In the genomic region with DNA sequence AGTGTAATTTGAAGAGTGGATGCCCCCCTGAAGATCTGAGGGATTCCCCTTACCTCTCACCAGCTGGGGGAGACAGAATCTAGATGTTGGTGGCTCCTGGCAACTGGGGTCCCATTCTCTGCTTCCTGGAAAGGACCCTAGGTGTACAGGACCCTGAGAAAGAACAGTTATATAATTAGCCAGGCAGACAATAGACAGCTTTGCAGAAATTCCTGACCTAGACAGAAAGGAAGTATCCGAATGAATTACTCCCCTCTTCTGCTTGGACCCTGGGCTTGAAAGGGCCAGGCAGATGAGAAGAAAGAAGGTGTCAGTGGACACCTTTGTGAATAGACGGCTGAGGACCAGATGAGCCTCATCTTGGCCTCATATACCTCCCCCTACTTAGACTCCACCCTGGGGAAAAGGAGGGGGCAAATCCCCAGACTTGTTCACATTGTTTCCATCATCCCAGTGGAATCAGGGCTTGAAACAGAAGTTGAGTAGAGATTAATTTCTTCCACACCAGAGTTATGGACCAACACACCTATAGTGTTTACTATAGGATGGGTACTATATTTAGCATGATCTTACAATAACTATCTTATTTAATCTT, we compare ENCODE assay signal across 18 cellular contexts. TPM values are rescaled to one million over a fixed set of nuclear protein-coding genes. Genes with fewer than 3 reads are reported as not detected.
DNase-seq lines count a peak whose midpoint lies in the region; ATAC-seq and TF ChIP-seq lines count a peak whose summit lies in the region.
"Had no signal": no experiment of that assay in that cellular context is flagged by ENCODE, and none has a peak within 500 bp of the region (broad histone marks: within the 10 kb centered on the region; RNA-seq: fewer than 3 reads in every experiment).

No MANE protein-coding gene starts in this region.

- H3K27ac ChIP-seq in HEK293 (ENCODE audit: extremely low read depth, low read depth, low read length) (no peak overlapping the region), WERI-Rb-1 (no peak overlapping the region), sigmoid colon (no peak overlapping the region)
- H3K27ac ChIP-seq in CD4-positive, alpha-beta memory T cell (ENCODE audit: low read depth, low read length) = no peak overlapping the region

- H3K4me1 ChIP-seq in HEK293 (ENCODE audit: control insufficient read depth, insufficient read depth, low read length) = no peaks in the 10 kb centered on the region; the same call in 1 of the 2 replicates
- peaks cover 0 to 14% (median 9%) of the 10 kb centered on the region in 4 donors for H3K4me1 ChIP-seq in sigmoid colon
- H3K4me1 ChIP-seq in CD4-positive, alpha-beta memory T cell (ENCODE audit: insufficient read depth, low read length) = peaks cover 11% of the 10 kb centered on the region
- H3K4me1 ChIP-seq: BE2C had no signal

- ATAC-seq in omental fat pad (ENCODE audit: low FRiP score) = no peak
- ATAC-seq: HepG2 had no signal

- peaks cover 0 to 3% (median 0%) of the 10 kb centered on the region in 8 donors for H3K9me3 Mint-ChIP-seq in CD4-positive, alpha-beta memory T cell
- H3K9me3 Mint-ChIP-seq: H9 had no signal

- H3K9me3 ChIP-seq in HEK293 (ENCODE audit: control insufficient read depth, insufficient read depth, low read depth, low read length) (no peaks in the 10 kb centered on the region), WERI-Rb-1 (ENCODE audit: severe bottlenecking) (no peaks in the 10 kb centered on the region), sigmoid colon (no peaks in the 10 kb centered on the region)
- no peaks in the 10 kb centered on the region for H3K9me3 ChIP-seq in CD4-positive, alpha-beta memory T cell (ENCODE audit: control insufficient read depth in 1 of 2, low read length in 2 of 2)
- H3K9me3 ChIP-seq: BE2C, Caco-2 had no signal

- peaks cover 3 to 14% (median 11%) of the 10 kb centered on the region in 4 donors for H3K4me1 Mint-ChIP-seq in CD4-positive, alpha-beta memory T cell

- CTCF ChIA-PET in HEK293 (lab: Yijun Ruan, JAX) = interaction anchor here (0.7 to 2.0 kb wide), 4 partner anchors 9 to 120 kb away, joined by 3 to 9 read pairs (median 3); no protein-coding TSS in a partner anchor
- CTCF ChIA-PET in CD4-positive, alpha-beta memory T cell (lab: Charles Lee; ENCODE audit: partially characterized antibody) = interaction anchor here (0.8 to 2.2 kb wide), 2 partner anchors 34 to 93 kb away, joined by 3 to 7 read pairs; no protein-coding TSS in a partner anchor

- peak; percentile 73 for DNase-seq in D341Med (ENCODE audit: low spot score)
- DNase-seq in WERI-Rb-1 = peak; percentile 50
- DNase-seq in sigmoid colon = peak; percentile 22
- DNase-seq in NCI-H2107 (lab: John Stamatoyannopoulos, UW) = no peak
- DNase-seq in CD4-positive, alpha-beta memory T cell = no peak
- DNase-seq in omental fat pad (ENCODE audit: low spot score) = no peak
- DNase-seq: BE2C; C1 segment of cervical spinal cord; Caco-2; CD4-positive, CD25-positive, alpha-beta regulatory T cell; DMS153; DMS79; GF-D8; H9 had no signal

- TF ChIP-seq EP300 in sigmoid colon (IDR thresholded peaks at IDR 0.05) = no peak

- H3K4me3 Mint-ChIP-seq in CD4-positive, alpha-beta memory T cell = no peak overlapping the region
- H3K4me3 Mint-ChIP-seq: CD4-positive, CD25-positive, alpha-beta regulatory T cell; H9 had no signal

- H3K27ac Mint-ChIP-seq in CD4-positive, alpha-beta memory T cell = no peak overlapping the region
- H3K27ac Mint-ChIP-seq: CD4-positive, CD25-positive, alpha-beta regulatory T cell; H9 had no signal

- 63 to 70% methylated on average over 2 of the region's 2 CpGs for WGBS in sigmoid colon, 2 donors

- intact Hi-C loops in sigmoid colon (cut with DNase I) = no loop called here
- intact Hi-C loops in CD4-positive, alpha-beta memory T cell (cut with micrococcal nuclease) = no loop called here

- H3K36me3 Mint-ChIP-seq in CD4-positive, alpha-beta memory T cell = no peaks in the 10 kb centered on the region
- H3K36me3 Mint-ChIP-seq: CD4-positive, CD25-positive, alpha-beta regulatory T cell had no signal

- no peaks in the 10 kb centered on the region for H3K27me3 ChIP-seq in WERI-Rb-1 (ENCODE audit: insufficient read depth, low read depth, severe bottlenecking)
- peaks cover 0 to 6% (median 4%) of the 10 kb centered on the region in 3 donors for H3K27me3 ChIP-seq in sigmoid colon
- peaks cover 9% of the 10 kb centered on the region for H3K27me3 ChIP-seq in CD4-positive, alpha-beta memory T cell (ENCODE audit: insufficient read depth, low read length)
- H3K27me3 ChIP-seq: BE2C had no signal

- TF ChIP-seq CTCF in HEK293 (tag by site-specific recombination; IDR thresholded peaks at IDR 0.05) (no peak), WERI-Rb-1 (IDR thresholded peaks at IDR 0.05; ENCODE audit: low read depth, low read length) (peak; percentile 16; the same call in 1 of the 2 replicates), sigmoid colon (IDR thresholded peaks at IDR 0.05) (no peak), omental fat pad (IDR thresholded peaks at IDR 0.05) (no peak)

- peaks cover 9% of the 10 kb centered on the region in 2 experiments; a peak in 2 of 3 replicates for H3K36me3 ChIP-seq in HEK293 (ENCODE audit: control insufficient read depth in 2 of 2, insufficient read depth in 1 of 2, low read length in 2 of 2)
- peaks cover 8% of the 10 kb centered on the region for H3K36me3 ChIP-seq in WERI-Rb-1
- no peaks in the 10 kb centered on the region for H3K36me3 ChIP-seq in sigmoid colon
- H3K36me3 ChIP-seq in CD4-positive, alpha-beta memory T cell (ENCODE audit: insufficient read depth, low read length) = no peaks in the 10 kb centered on the region

- no peak overlapping the region for H3K4me3 ChIP-seq in HEK293 (ENCODE audit: low read depth, low read length)
- H3K4me3 ChIP-seq in WERI-Rb-1 (ENCODE audit: low read depth, low read length) = no peak overlapping the region
- no peak overlapping the region for H3K4me3 ChIP-seq in sigmoid colon
- no peak overlapping the region for H3K4me3 ChIP-seq in CD4-positive, alpha-beta memory T cell (ENCODE audit: low read length in 2 of 2)

- POLR2A ChIA-PET in HEK293 (lab: Yijun Ruan, JAX) = interaction anchor here (0.7 to 2.1 kb wide), 3 partner anchors 11 to 17 kb away, joined by 3 to 11 read pairs (median 3); a partner anchor contains a TSS
- POLR2A ChIA-PET in CD4-positive, alpha-beta memory T cell (lab: Charles Lee; ENCODE audit: partially characterized antibody) = interaction anchor here (1.2 kb wide), 1 partner anchor 69 kb away, joined by 3 read pairs; no protein-coding TSS in a partner anchor

- no peak for TF ChIP-seq POLR2A in sigmoid colon (IDR thresholded peaks at IDR 0.05)

- peaks cover 27 to 40% of the 10 kb centered on the region in 2 donors for H3K27me3 Mint-ChIP-seq in CD4-positive, alpha-beta memory T cell

TF ChIP-seq in HEK293, 187 proteins besides CTCF, POLR2A, EP300 and RAD21:
- TF ChIP-seq ZNF335 (tag by site-specific recombination; conservative IDR thresholded peaks at IDR 0.05) = peak; percentile 94
- no peak for TF ChIP-seq TCF7L2 (IDR thresholded peaks at IDR 0.05; ENCODE audit: borderline replicate concordance, low read depth, low read length)

RNA-seq across cellular contexts. Expression of a gene that starts 1.8 kb away (rescaled TPM):
- total RNA-seq in sigmoid colon (under 1 TPM in 3 of 4 donors, not detected in 1; 0.55 to 0.81 (median 0.71) TPM), omental fat pad (1 to 10 TPM in 1 of 4 donors, under 1 TPM in 3; 0.16 to 4.2 (median 0.23) TPM)
- 10 to 100 TPM in 1 of 3 donors, under 1 TPM in 2; 0.60 to 11.2 (median 0.92) TPM for polyA plus RNA-seq in sigmoid colon
- not detected for total RNA-seq in CD4-positive, alpha-beta memory T cell
- polyA plus RNA-seq in CD4-positive, alpha-beta memory T cell = not detected

RNA-seq across cellular contexts. Expression of a gene that starts 5.4 kb away (rescaled TPM):
- total RNA-seq in sigmoid colon (not detected), omental fat pad (not detected)
- polyA plus RNA-seq in sigmoid colon = 1 to 10 TPM in 1 of 3 donors, not detected in 2; 2.6 TPM
- total RNA-seq in CD4-positive, alpha-beta memory T cell = under 1 TPM; 0.84 to 0.91 TPM
- under 1 TPM in 1 of 2 donors, not detected in 1; 0.12 TPM for polyA plus RNA-seq in CD4-positive, alpha-beta memory T cell
- total RNA-seq: A172, Caco-2, H1 had no signal

RNA-seq across cellular contexts. Expression of a gene that starts 17.4 kb away (rescaled TPM):
- total RNA-seq in sigmoid colon (100 to 1,000 TPM in 1 of 4 donors, 10 to 100 TPM in 3; 59.3 to 113 (median 67.2) TPM), omental fat pad (10 to 100 TPM; 49.4 to 71.5 (median 58.9) TPM)
- polyA plus RNA-seq in sigmoid colon = 10 to 100 TPM; 80.8 to 91.6 (median 84.1) TPM
- 10 to 100 TPM; 46.7 to 49.5 TPM for total RNA-seq in CD4-positive, alpha-beta memory T cell
- polyA plus RNA-seq in CD4-positive, alpha-beta memory T cell = 100 to 1,000 TPM in 1 of 2 donors, 10 to 100 TPM in 1; 93.3 to 152 TPM

RNA-seq across cellular contexts. Expression of a gene that starts 27.1 kb away (rescaled TPM):
- total RNA-seq in sigmoid colon = 10 to 100 TPM; 12.2 to 22.9 (median 17.3) TPM
- 10 to 100 TPM; 10.2 to 32.9 (median 18.0) TPM for polyA plus RNA-seq in sigmoid colon
- total RNA-seq in CD4-positive, alpha-beta memory T cell = 10 to 100 TPM; 26.9 to 30.7 TPM
- polyA plus RNA-seq in CD4-positive, alpha-beta memory T cell = 10 to 100 TPM in 1 of 2 donors, 1 to 10 TPM in 1; 8.1 to 58.5 TPM
- total RNA-seq in omental fat pad = 10 to 100 TPM; 30.2 to 77.5 (median 35.5) TPM

RNA-seq across cellular contexts. Expression of a gene that starts 45.1 kb away (rescaled TPM):
- 1 to 10 TPM in 1 of 4 donors, under 1 TPM in 1, not detected in 2; 0.71 to 1.2 TPM for total RNA-seq in sigmoid colon
- polyA plus RNA-seq in sigmoid colon = under 1 TPM in 1 of 3 donors, not detected in 2; 0.10 TPM
- total RNA-seq in CD4-positive, alpha-beta memory T cell = not detected
- polyA plus RNA-seq in CD4-positive, alpha-beta memory T cell = not detected
- 1 to 10 TPM in 1 of 4 donors, not detected in 3; 2.8 TPM for total RNA-seq in omental fat pad
- total RNA-seq: Caco-2; CD4-positive, CD25-positive, alpha-beta regulatory T cell; HepG2 had no signal
- polyA plus RNA-seq: CD4-positive, CD25-positive, alpha-beta regulatory T cell; HepG2 had no signal

Comparison
In these comparisons a context has a peak if more than half of its experiments do, and no peak if none do; other contexts are left out.
1. DNase-seq: peak in D341Med (single experiment), WERI-Rb-1 (single experiment) and sigmoid colon (single experiment); none in NCI-H2107 (single experiment), CD4-positive, alpha-beta memory T cell (0 of 5) and omental fat pad (single experiment).